14 cellular contexts compared by ENCODE assay signal in the genomic region with DNA sequence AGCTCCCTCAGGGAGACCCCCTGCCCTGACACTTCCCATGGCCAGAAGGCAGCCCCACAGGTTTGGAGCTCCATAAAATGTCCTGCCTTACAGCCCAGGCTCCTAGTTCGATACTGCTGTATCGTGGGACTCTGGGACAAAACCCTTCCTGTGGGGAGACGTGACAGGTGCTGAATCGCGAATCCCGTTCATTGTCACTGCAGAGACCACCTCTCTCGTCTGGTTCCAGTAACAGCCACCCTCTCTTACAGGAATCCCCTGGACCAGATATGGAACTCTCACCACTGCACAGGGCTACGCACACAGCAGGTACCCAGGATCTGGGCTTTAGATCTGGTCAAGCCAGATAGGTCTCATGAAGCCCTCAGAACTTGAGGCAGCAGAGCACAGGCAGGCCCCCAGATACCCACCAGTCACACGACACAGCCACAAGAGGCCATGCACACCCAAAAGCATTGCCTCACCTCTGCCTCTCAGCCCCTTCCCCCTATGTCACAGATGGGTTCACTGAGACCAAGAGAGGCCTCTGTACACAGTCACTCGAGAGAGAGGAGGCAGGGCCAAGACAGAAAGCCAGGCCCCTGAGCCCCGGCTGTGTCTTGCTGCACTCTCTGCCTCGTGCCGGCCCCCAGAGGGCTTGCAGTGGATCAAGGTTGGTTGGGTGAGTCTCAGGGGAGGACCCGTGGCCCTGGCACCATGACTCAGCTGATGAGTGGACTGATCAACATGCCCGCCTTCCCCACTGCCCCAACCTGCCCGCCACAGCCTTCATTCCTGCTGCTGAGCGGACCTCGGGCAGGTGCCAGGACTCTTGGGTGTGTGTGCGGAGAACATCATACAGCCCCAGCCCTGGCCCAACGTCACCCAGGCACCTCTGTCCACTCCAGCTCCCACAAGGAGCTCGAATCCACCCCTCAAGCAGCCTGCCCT. TPM values are rescaled to one million over a fixed set of nuclear protein-coding genes. Genes with fewer than 3 reads are reported as not detected.
A peak's percentile ranks its signal among the peaks of the same experiment; 100 is the strongest.
DNase-seq lines count a peak whose midpoint lies in the region; ATAC-seq and TF ChIP-seq lines count a peak whose summit lies in the region.
"Had no signal": no experiment of that assay in that cellular context is flagged by ENCODE, and none has a peak within 500 bp of the region (broad histone marks: within the 10 kb centered on the region; RNA-seq: fewer than 3 reads in every experiment).

No MANE protein-coding gene starts in this region.

- no peaks in the 10 kb centered on the region for H3F3A ChIP-seq in PC-3 (ENCODE audit: low read length, unreplicated experiment)

- no TSS peak for BruUV-seq in PC-3 (replicated peaks; lab: Mats Ljungman, UMichigan)

- no peaks in the 10 kb centered on the region for H3K9me3 ChIP-seq in PC-3 (ENCODE audit: low read length)
- no peaks in the 10 kb centered on the region for H3K9me3 ChIP-seq in neuronal stem cell (replicated peaks in 1 of 2; ENCODE audit: control insufficient read depth in 2 of 2, insufficient read depth in 1 of 2, low read depth in 1 of 2, low read length in 2 of 2)
- H3K9me3 ChIP-seq: heart right ventricle, neutrophil had no signal

- H3K23ac ChIP-seq in neuronal stem cell (ENCODE audit: low read depth, low read length, poor library complexity), result peak overlapping the region; percentile 74

- H2BK15ac ChIP-seq in neuronal stem cell (ENCODE audit: low read length), result no peak overlapping the region

- ATAC-seq in PC-3, result peak; percentile 65
- ATAC-seq: heart right ventricle, left colon had no signal

- intact Hi-C loops in PC-3 (cut with micrococcal nuclease), result no loop called here

- peaks cover 100% of the 10 kb centered on the region for H3K79me2 ChIP-seq in PC-3 (ENCODE audit: low read length)

- in situ Hi-C loops in Caki2 (cut with HindIII; ENCODE audit: low pct_unique_long_range_greater_than_20kb, low sequenced_read_pairs), result no loop called here

- H3K9ac ChIP-seq in PC-3 (ENCODE audit: low read length) (no peak overlapping the region), neuronal stem cell (ENCODE audit: low read depth, low read length, poor library complexity) (no peak overlapping the region)

- WGBS in neuronal stem cell (ENCODE audit: extremely low coverage in 2 of 2, insufficient read length in 2 of 2, insufficient replicate concordance in 1 of 2), 2 donors, result no CpG with 5 or more reads among the region's 21 CpGs

- no peak overlapping the region for H2BK120ac ChIP-seq in neuronal stem cell (ENCODE audit: low read depth, low read length)

- H3K4me1 ChIP-seq in PC-3 (ENCODE audit: insufficient read depth, low read length), result peaks cover 59% of the 10 kb centered on the region
- peaks cover 21% of the 10 kb centered on the region in 2 donors for H3K4me1 ChIP-seq in neuronal stem cell (ENCODE audit: control insufficient read depth in 2 of 2, insufficient read depth in 1 of 2, low read depth in 1 of 2, low read length in 2 of 2)

- H4K20me1 ChIP-seq in PC-3 (ENCODE audit: low read length), result peaks cover 85% of the 10 kb centered on the region

- H3K4me3 ChIP-seq in PC-3 (ENCODE audit: low read length) (no peak overlapping the region), epithelial cell of esophagus (ENCODE audit: low read length) (peak overlapping the region; percentile 22), neuronal stem cell (ENCODE audit: low read length in 2 of 2) (no peak overlapping the region)
- H3K4me3 ChIP-seq: heart right ventricle had no signal

- H4K91ac ChIP-seq in neuronal stem cell (ENCODE audit: low read depth, low read length, poor library complexity), result no peak overlapping the region

- H3K27me3 ChIP-seq in PC-3 (ENCODE audit: low read length) (no peaks in the 10 kb centered on the region), neuronal stem cell (ENCODE audit: control insufficient read depth in 3 of 3, insufficient read depth in 3 of 3, low read depth in 1 of 3, low read length in 3 of 3) (no peaks in the 10 kb centered on the region)

- H3K4ac ChIP-seq in neuronal stem cell (ENCODE audit: low read length), result no peak overlapping the region

- TF ChIP-seq CTCF in PC-3 (conservative IDR thresholded peaks at IDR 0.05; ENCODE audit: low read depth, low read length) (no peak), epithelial cell of esophagus (IDR thresholded peaks at IDR 0.05; ENCODE audit: insufficient read depth, low read depth, low read length, missing control alignments) (no peak)

- peak overlapping the region; percentile 39 for H3K27ac ChIP-seq in PC-3 (ENCODE audit: low read length)
- H3K27ac ChIP-seq in neuronal stem cell (replicated peaks; ENCODE audit: low read length), result no peak overlapping the region
- H3K27ac ChIP-seq: heart right ventricle, neutrophil, WERI-Rb-1 had no signal

- peak overlapping the region; percentile 91 for H3K14ac ChIP-seq in neuronal stem cell (ENCODE audit: low read length)

- H3K9me2 ChIP-seq in PC-3 (replicated peaks; ENCODE audit: low read length), result no peaks in the 10 kb centered on the region

- no peak overlapping the region for H3K18ac ChIP-seq in neuronal stem cell (ENCODE audit: low read length)

- POLR2A ChIA-PET in PC-3 (lab: Charles Lee; ENCODE audit: unreplicated experiment), result no interaction called here

- H2AFZ ChIP-seq in PC-3 (ENCODE audit: low read length) (no peak overlapping the region), neuronal stem cell (ENCODE audit: low read length) (no peak overlapping the region)

- H2AK5ac ChIP-seq in neuronal stem cell (ENCODE audit: low read depth, low read length), result no peak overlapping the region

- DNase-seq in Caki2 (ENCODE audit: low read depth) (peak; percentile 62), PC-3 (peak; percentile 76), epithelial cell of esophagus (ENCODE audit: low read depth) (peak; percentile 98), neuronal stem cell (ENCODE audit: low spot score) (no peak), GDM1 (lab: John Stamatoyannopoulos, UW) (no peak), NOMO-1 treated with dmso at 0.1 percent for 144 hours (lab: John Stamatoyannopoulos, UW; ENCODE audit: unreplicated experiment) (no peak)
- no peak for DNase-seq in activated CD8-positive, alpha-beta memory T cell treated with anti-CD3 and anti-CD28 coated beads, Interleukin-2, amount 50 U/mL, for 48 hours
- no peak for DNase-seq in activated CD4-positive, alpha-beta T cell treated with anti-CD3 and anti-CD28 coated beads for 1 hour
- DNase-seq: activated naive CD4-positive, alpha-beta T cell treated with anti-CD3 and anti-CD28 coated beads, Interleukin-2, amount 10 ng/mL, durations not matched to agents 7 days and 5 days; heart right ventricle; left colon; NCI-H1092; WERI-Rb-1 had no signal

- H4K8ac ChIP-seq in neuronal stem cell (ENCODE audit: low read depth, low read length), result no peak overlapping the region

- no peak overlapping the region for H2BK12ac ChIP-seq in neuronal stem cell (ENCODE audit: low read length)

- peaks cover 23% of the 10 kb centered on the region for H3K36me3 ChIP-seq in PC-3 (ENCODE audit: low read depth, low read length)
- H3K36me3 ChIP-seq in neuronal stem cell (replicated peaks in 1 of 2; ENCODE audit: control insufficient read depth in 2 of 2, insufficient read depth in 2 of 2, low read length in 2 of 2), result peaks cover 16 to 59% of the 10 kb centered on the region in 2 donors
- H3K36me3 ChIP-seq: heart right ventricle, neutrophil had no signal

- no peak overlapping the region for H2BK5ac ChIP-seq in neuronal stem cell (ENCODE audit: low read length)

- H3K79me1 ChIP-seq in neuronal stem cell (ENCODE audit: low read depth, low read length), result peaks cover 43% of the 10 kb centered on the region

- H3K4me2 ChIP-seq in PC-3 (ENCODE audit: low read length) (peak overlapping the region; percentile 32), neuronal stem cell (ENCODE audit: insufficient read depth, low read length, poor library complexity, severe bottlenecking) (no peak overlapping the region)

- CTCF ChIA-PET in PC-3 (lab: Charles Lee), result no interaction called here

RNA-seq across cellular contexts. Expression of a gene that starts 7.6 kb away (rescaled TPM):
- 187 and 188 TPM in 2 replicates for total RNA-seq in Caki2 (2014; rRNA removed; shearing (Covaris generic); ENCODE audit: low replicate concordance)
- 358 and 362 TPM in 2 replicates for total RNA-seq in PC-3 (2014; rRNA removed)
- polyA plus RNA-seq in neuronal stem cell (2013, experiment 1 of 2), result 45.3 TPM
- polyA plus RNA-seq in neuronal stem cell (2013, experiment 2 of 2), result 48.1 TPM

Comparison
In these comparisons a context has a peak if more than half of its experiments do, and no peak if none do; other contexts are left out.
1. DNase-seq: peak in Caki2 (single experiment), PC-3 (single experiment) and epithelial cell of esophagus (single experiment); none in neuronal stem cell (single experiment), activated CD8-positive, alpha-beta memory T cell treated with anti-CD3 and anti-CD28 coated beads, Interleukin-2, amount 50 U/mL, for 48 hours (single experiment), GDM1 (single experiment), NOMO-1 treated with dmso at 0.1 percent for 144 hours (single experiment) and activated CD4-positive, alpha-beta T cell treated with anti-CD3 and anti-CD28 coated beads for 1 hour (single experiment).